ENCODE assay signal across 1 cellular context in the genomic region with DNA sequence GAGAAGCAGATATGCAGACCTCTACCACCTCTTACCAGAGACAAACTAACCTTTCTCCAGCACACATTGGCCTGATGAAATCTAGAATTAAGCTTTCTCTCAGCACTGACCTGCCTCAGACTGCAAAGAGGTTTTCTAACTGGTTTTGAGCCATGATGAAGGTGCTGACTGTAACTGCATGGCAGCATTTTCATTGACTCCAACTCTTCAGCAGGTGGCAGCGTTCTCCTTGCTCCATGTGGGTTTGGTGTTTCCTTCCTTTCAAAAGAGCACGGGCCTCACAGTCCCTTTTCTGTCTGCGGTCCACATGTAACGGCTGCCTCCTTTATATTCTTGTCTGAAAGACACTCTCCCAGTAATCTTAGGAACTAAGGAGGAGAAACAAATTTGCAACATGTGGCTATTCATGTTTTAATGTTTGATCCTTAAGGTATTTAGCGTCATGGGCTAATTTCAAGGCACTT.
TF ChIP-seq lines count a peak whose summit lies in the region.

No MANE protein-coding gene starts in this region.

TF ChIP-seq in neural cell, 6 proteins besides CTCF, POLR2A, EP300 and RAD21 (continued from another document):
- TF ChIP-seq, protein P1, sequence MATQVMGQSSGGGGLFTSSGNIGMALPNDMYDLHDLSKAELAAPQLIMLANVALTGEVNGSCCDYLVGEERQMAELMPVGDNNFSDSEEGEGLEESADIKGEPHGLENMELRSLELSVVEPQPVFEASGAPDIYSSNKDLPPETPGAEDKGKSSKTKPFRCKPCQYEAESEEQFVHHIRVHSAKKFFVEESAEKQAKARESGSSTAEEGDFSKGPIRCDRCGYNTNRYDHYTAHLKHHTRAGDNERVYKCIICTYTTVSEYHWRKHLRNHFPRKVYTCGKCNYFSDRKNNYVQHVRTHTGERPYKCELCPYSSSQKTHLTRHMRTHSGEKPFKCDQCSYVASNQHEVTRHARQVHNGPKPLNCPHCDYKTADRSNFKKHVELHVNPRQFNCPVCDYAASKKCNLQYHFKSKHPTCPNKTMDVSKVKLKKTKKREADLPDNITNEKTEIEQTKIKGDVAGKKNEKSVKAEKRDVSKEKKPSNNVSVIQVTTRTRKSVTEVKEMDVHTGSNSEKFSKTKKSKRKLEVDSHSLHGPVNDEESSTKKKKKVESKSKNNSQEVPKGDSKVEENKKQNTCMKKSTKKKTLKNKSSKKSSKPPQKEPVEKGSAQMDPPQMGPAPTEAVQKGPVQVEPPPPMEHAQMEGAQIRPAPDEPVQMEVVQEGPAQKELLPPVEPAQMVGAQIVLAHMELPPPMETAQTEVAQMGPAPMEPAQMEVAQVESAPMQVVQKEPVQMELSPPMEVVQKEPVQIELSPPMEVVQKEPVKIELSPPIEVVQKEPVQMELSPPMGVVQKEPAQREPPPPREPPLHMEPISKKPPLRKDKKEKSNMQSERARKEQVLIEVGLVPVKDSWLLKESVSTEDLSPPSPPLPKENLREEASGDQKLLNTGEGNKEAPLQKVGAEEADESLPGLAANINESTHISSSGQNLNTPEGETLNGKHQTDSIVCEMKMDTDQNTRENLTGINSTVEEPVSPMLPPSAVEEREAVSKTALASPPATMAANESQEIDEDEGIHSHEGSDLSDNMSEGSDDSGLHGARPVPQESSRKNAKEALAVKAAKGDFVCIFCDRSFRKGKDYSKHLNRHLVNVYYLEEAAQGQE (IDR thresholded peaks at IDR 0.05; ENCODE audit: borderline replicate concordance), result no peak
- no peak for TF ChIP-seq POLR2AphosphoS5 (IDR thresholded peaks at IDR 0.05)
